Comparison of ENCODE assay signal across 8 cellular contexts in the genomic region with DNA sequence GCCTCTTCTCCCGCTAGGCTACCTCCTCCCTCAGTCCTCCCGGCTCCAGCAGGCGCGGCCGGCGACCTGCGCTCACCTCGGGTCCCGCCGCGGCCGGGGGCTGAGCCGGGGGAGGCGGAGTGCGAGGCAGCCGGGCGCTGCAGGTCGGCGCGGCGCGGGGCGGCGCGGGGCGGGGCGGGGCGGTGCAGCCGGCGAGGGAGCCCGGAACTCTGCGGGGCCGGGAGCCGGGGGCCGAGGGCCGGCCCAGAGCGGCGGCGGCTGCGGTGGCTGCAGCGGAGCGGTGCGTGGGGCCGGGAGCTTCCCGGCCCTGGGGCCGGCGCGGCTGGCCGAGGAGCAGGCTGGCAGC. TPM values are rescaled to one million over a fixed set of nuclear protein-coding genes. Genes with fewer than 3 reads are reported as not detected.
DNase-seq lines count a peak whose midpoint lies in the region; ATAC-seq and TF ChIP-seq lines count a peak whose summit lies in the region.

No MANE protein-coding gene starts in this region.

- H3K4me3 ChIP-seq in PC-3 (ENCODE audit: low read length) (peak overlapping the region; percentile 87), iPS-20b (ENCODE audit: low read length) (peak overlapping the region; percentile 83)

- H3K9ac ChIP-seq in PC-3 (ENCODE audit: low read length) = peak overlapping the region; percentile 76
- H3K9ac ChIP-seq in iPS-20b (ENCODE audit: low read depth, low read length) = peak overlapping the region; percentile 65; the same call in 1 of the 2 replicates

- intact Hi-C loops in PC-3 (cut with micrococcal nuclease) = loop anchor here (1.0 to 5.0 kb wide), 5 partner anchors 18 to 135 kb away; no protein-coding TSS in a partner anchor

- peak; percentile 37 for ATAC-seq in HG02763 (IDR thresholded peaks at IDR 0.05; ENCODE audit: unreplicated experiment)
- peak; percentile 47 for ATAC-seq in PC-3

- H3K36me3 ChIP-seq in PC-3 (ENCODE audit: low read depth, low read length) (no peaks in the 10 kb centered on the region), iPS-20b (ENCODE audit: insufficient read depth, low read depth, low read length) (no peaks in the 10 kb centered on the region)

- no peak for TF ChIP-seq CTCF in PC-3 (conservative IDR thresholded peaks at IDR 0.05; ENCODE audit: low read depth, low read length)

- POLR2A ChIA-PET in PC-3 (lab: Charles Lee; ENCODE audit: unreplicated experiment) = interaction anchor here (0.6 to 1.0 kb wide), 3 partner anchors 26 to 841 kb away, joined by 3 to 4 read pairs (median 3); no protein-coding TSS in a partner anchor

- H4K20me1 ChIP-seq in PC-3 (ENCODE audit: low read length) = 0 out of 2 replicates have a peak, but pooled peaks cover 7% of the 10 kb centered on the region

- H3F3A ChIP-seq in PC-3 (ENCODE audit: low read length, unreplicated experiment) = no peaks in the 10 kb centered on the region

- H3K4me1 ChIP-seq in PC-3 (ENCODE audit: insufficient read depth, low read length) (peaks cover 24% of the 10 kb centered on the region), iPS-20b (ENCODE audit: insufficient read depth, low read length) (peaks cover 13% of the 10 kb centered on the region)

- peak overlapping the region; percentile 97 for H3K4me2 ChIP-seq in PC-3 (ENCODE audit: low read length)

- H3K27me3 ChIP-seq in PC-3 (ENCODE audit: low read length) (no peaks in the 10 kb centered on the region), iPS-20b (ENCODE audit: insufficient read depth, low read length) (peaks cover 23% of the 10 kb centered on the region; the same call in 1 of the 2 replicates)

- H3K9me3 ChIP-seq in PC-3 (ENCODE audit: low read length) = no peaks in the 10 kb centered on the region
- no peaks in the 10 kb centered on the region for H3K9me3 ChIP-seq in iPS-20b (ENCODE audit: insufficient read depth, low read depth, low read length)

- H3K79me2 ChIP-seq in PC-3 (ENCODE audit: low read length) = peaks cover 46% of the 10 kb centered on the region

- peak overlapping the region; percentile 75 for H2AFZ ChIP-seq in PC-3 (ENCODE audit: low read length)

- peak; percentile 25 for DNase-seq in NCI-H1105 treated with DMSO at 0.1 percent for 48 hours (lab: John Stamatoyannopoulos, UW)
- DNase-seq in NCI-H1105 (lab: John Stamatoyannopoulos, UW) = no peak
- peak; percentile 36 for DNase-seq in PC-3
- peak; percentile 17 for DNase-seq in amniotic epithelial cell (ENCODE audit: low read depth)
- peak; percentile 47 for DNase-seq in stimulated activated CD4-positive, alpha-beta T cell treated with anti-CD3 and anti-CD28 coated beads, Interleukin-1b, Interleukin-23, amount 100 ng/mL, for 48 hours
- no peak for DNase-seq in H4 (ENCODE audit: low spot score)

- H3K27ac ChIP-seq in PC-3 (ENCODE audit: low read length) = peak overlapping the region; percentile 81
- no peak overlapping the region for H3K27ac ChIP-seq in iPS-20b (ENCODE audit: low read length)

- no TSS peak for BruUV-seq in PC-3 (replicated peaks; lab: Mats Ljungman, UMichigan)

- no peaks in the 10 kb centered on the region for H3K9me2 ChIP-seq in PC-3 (replicated peaks; ENCODE audit: low read length)

- CTCF ChIA-PET in PC-3 (lab: Charles Lee) = no interaction called here

RNA-seq across cellular contexts. Expression of gene ACVR1, which starts 0.4 kb away (rescaled TPM):
- 6.7 and 9.0 TPM in 2 replicates for total RNA-seq in PC-3 (2014; rRNA removed)
- total RNA-seq in H4 (2014; rRNA removed; shearing (Covaris generic)) = 19.2 and 20.2 TPM in 2 replicates

Comparison
In these comparisons a context has a peak if more than half of its experiments do, and no peak if none do; other contexts are left out.
1. DNase-seq: peak in NCI-H1105 treated with DMSO at 0.1 percent for 48 hours (single experiment), PC-3 (single experiment), amniotic epithelial cell (single experiment) and stimulated activated CD4-positive, alpha-beta T cell treated with anti-CD3 and anti-CD28 coated beads, Interleukin-1b, Interleukin-23, amount 100 ng/mL, for 48 hours (single experiment); none in NCI-H1105 (single experiment) and H4 (single experiment).